11 cellular contexts compared by ENCODE assay signal in genomic region chr11:35304393-35304790, GRCh38.
DNase-seq lines count a peak whose midpoint lies in the region; ATAC-seq and TF ChIP-seq lines count a peak whose summit lies in the region.
"Had no signal": no experiment of that assay in that cellular context is flagged by ENCODE, and none has a peak within 500 bp of the region (broad histone marks: within the 10 kb centered on the region; RNA-seq: fewer than 3 reads in every experiment).

No MANE protein-coding gene starts in this region.

- H3K18ac ChIP-seq in IMR-90 (ENCODE audit: low read depth, low read length): peak overlapping the region; percentile 55
- peak overlapping the region in 1 of 2 experiments; percentile 11 for H3K18ac ChIP-seq in mesenchymal stem cell (ENCODE audit: low read depth in 1 of 2, low read length in 2 of 2)

- H3K79me2 ChIP-seq in neural progenitor cell (ENCODE audit: low read depth): no peaks in the 10 kb centered on the region

- H3K9ac ChIP-seq in IMR-90 (ENCODE audit: low read depth, low read length) (no peak overlapping the region), mesenchymal stem cell (ENCODE audit: low read length) (peak overlapping the region; percentile 91), neural progenitor cell (no peak overlapping the region)

- H3K4me1 ChIP-seq in IMR-90 (ENCODE audit: control insufficient read depth, insufficient read depth, low read length) (peaks cover 14% of the 10 kb centered on the region), mesenchymal stem cell (ENCODE audit: control insufficient read depth, insufficient read depth, low read depth, low read length) (no peaks in the 10 kb centered on the region), neural progenitor cell (no peaks in the 10 kb centered on the region)

- H2AFZ ChIP-seq in IMR-90 (replicated peaks; ENCODE audit: low read length, poor library complexity) (peak overlapping the region; percentile 37), mesenchymal stem cell (ENCODE audit: low read depth, low read length) (no peak overlapping the region), neural progenitor cell (replicated peaks) (no peak overlapping the region)

- H3K4me3 Mint-ChIP-seq in MCF 10A (ENCODE audit: unreplicated experiment) (peak overlapping the region; percentile 20), neural progenitor cell (no peak overlapping the region)
- H3K4me3 Mint-ChIP-seq: activated CD4-positive, alpha-beta T cell treated with anti-CD3 and anti-CD28 coated beads, Interleukin-2, amount 10 ng/mL, durations not matched to agents 7 days and 5 days had no signal

- H3K4me2 ChIP-seq in IMR-90 (ENCODE audit: low read depth, low read length) (peak overlapping the region; percentile 12; the same call in 1 of the 2 replicates), mesenchymal stem cell (ENCODE audit: low read length, poor library complexity, severe bottlenecking) (no peak overlapping the region), neural progenitor cell (no peak overlapping the region)

- H3F3A ChIP-seq in neural progenitor cell (ENCODE audit: low read depth): no peaks in the 10 kb centered on the region

- no peak for TF ChIP-seq POLR2A in IMR-90 (IDR thresholded peaks at IDR 0.05; ENCODE audit: low read depth, low read length)

- H3K36me3 Mint-ChIP-seq in MCF 10A (ENCODE audit: insufficient read depth, unreplicated experiment): peaks cover 10% of the 10 kb centered on the region
- H3K36me3 Mint-ChIP-seq in neural progenitor cell: no peaks in the 10 kb centered on the region
- H3K36me3 Mint-ChIP-seq: IgD-negative memory B cell had no signal

- H3K4ac ChIP-seq in IMR-90 (ENCODE audit: low read depth, low read length) (peak overlapping the region; percentile 67), mesenchymal stem cell (ENCODE audit: low read depth in 1 of 2, low read length in 2 of 2) (no peak overlapping the region)

- H3K27ac ChIP-seq in C4-2B: peak overlapping the region; percentile 88
- peak overlapping the region; percentile 68 for H3K27ac ChIP-seq in IMR-90 (ENCODE audit: insufficient read depth, low read length)
- H3K27ac ChIP-seq in mesenchymal stem cell (ENCODE audit: low read length, poor library complexity, severe bottlenecking): no peak overlapping the region
- no peak overlapping the region for H3K27ac ChIP-seq in neural progenitor cell

- H4K8ac ChIP-seq in IMR-90 (ENCODE audit: low read depth in 2 of 2, low read length in 2 of 2) (peak overlapping the region in 1 of 2 experiments; percentile 55; a peak in 3 of 4 replicates), mesenchymal stem cell (ENCODE audit: low read length) (no peak overlapping the region)

- BruUV-seq in IMR-90 (replicated peaks; lab: Mats Ljungman, UMichigan) (no TSS peak), MCF 10A (replicated peaks; lab: Mats Ljungman, UMichigan) (no TSS peak)

- no peaks in the 10 kb centered on the region for H3K9me1 ChIP-seq in IMR-90 (ENCODE audit: insufficient read depth, low read length)

- CTCF ChIA-PET in IMR-90 (lab: Yijun Ruan, JAX): interaction anchor here (0.5 to 1.8 kb wide), 4 partner anchors 14 to 264 kb away, joined by 3 to 7 read pairs (median 4); no protein-coding TSS in a partner anchor
- CTCF ChIA-PET in MCF 10A (lab: Yijun Ruan, JAX): interaction anchor here (0.5 to 1.8 kb wide), 8 partner anchors 43 to 276 kb away, joined by 3 to 5 read pairs (median 3); no protein-coding TSS in a partner anchor

- H2AK5ac ChIP-seq in IMR-90 (ENCODE audit: low read depth, low read length) (peak overlapping the region; percentile 41; the same call in 1 of the 2 replicates), mesenchymal stem cell (ENCODE audit: low read length, severe bottlenecking) (no peak overlapping the region)

- peak overlapping the region; percentile 51 for H4K5ac ChIP-seq in IMR-90 (ENCODE audit: low read depth, low read length)

- H4K20me1 ChIP-seq in IMR-90 (ENCODE audit: insufficient read depth, low read length): no peaks in the 10 kb centered on the region
- H4K20me1 ChIP-seq in neural progenitor cell (ENCODE audit: low read depth): no peaks in the 10 kb centered on the region

- H3K36me3 ChIP-seq in IMR-90 (ENCODE audit: control insufficient read depth, insufficient read depth, low read length) (no peaks in the 10 kb centered on the region), mesenchymal stem cell (ENCODE audit: control insufficient read depth in 1 of 2, insufficient read depth in 2 of 2, low read depth in 1 of 2, low read length in 2 of 2) (peaks cover 0 to 50% of the 10 kb centered on the region in 2 experiments), neural progenitor cell (no peaks in the 10 kb centered on the region)

- in situ Hi-C loops in IMR-90 (cut with MboI; ENCODE audit: low sequenced_read_pairs): no loop called here

- H3K9me3 Mint-ChIP-seq in MCF 10A (ENCODE audit: unreplicated experiment) (no peaks in the 10 kb centered on the region), neural progenitor cell (no peaks in the 10 kb centered on the region)
- H3K9me3 Mint-ChIP-seq: IgD-negative memory B cell had no signal

- dilution Hi-C loops in IMR-90 (cut with HindIII; ENCODE audit: low sequenced_read_pairs, unreplicated experiment): no loop called here

- H3K14ac ChIP-seq in IMR-90 (replicated peaks; ENCODE audit: low read depth, low read length) (peak overlapping the region; percentile 60), mesenchymal stem cell (ENCODE audit: low read length in 2 of 2) (no peak overlapping the region)

- H2BK15ac ChIP-seq in IMR-90 (ENCODE audit: low read depth, low read length) (peak overlapping the region; percentile 5), mesenchymal stem cell (ENCODE audit: low read depth, poor library complexity, severe bottlenecking) (no peak overlapping the region)

- H3K4me3 ChIP-seq in IMR-90 (ENCODE audit: insufficient read depth, low read depth, low read length): no peak overlapping the region
- no peak overlapping the region for H3K4me3 ChIP-seq in mesenchymal stem cell (ENCODE audit: insufficient read depth in 1 of 2, low read depth in 1 of 2, low read length in 2 of 2)
- H3K4me3 ChIP-seq in neural progenitor cell: no peak overlapping the region

- ATAC-seq in IMR-90 (ENCODE audit: low read depth) (peak; percentile 43), HG02610 (IDR thresholded peaks at IDR 0.05; ENCODE audit: unreplicated experiment) (no peak), HG03342 (IDR thresholded peaks at IDR 0.05; ENCODE audit: unreplicated experiment) (no peak), GM19463 (IDR thresholded peaks at IDR 0.05; ENCODE audit: unreplicated experiment) (no peak)

- DNase-seq in IMR-90: peak; percentile 88
- peak; percentile 63 for DNase-seq in MCF 10A (ENCODE audit: unreplicated experiment)
- DNase-seq in mesenchymal stem cell: peak; percentile 83
- DNase-seq in neural progenitor cell (ENCODE audit: low spot score): no peak
- DNase-seq: activated CD4-positive, alpha-beta T cell treated with anti-CD3 and anti-CD28 coated beads, Interleukin-2, amount 10 ng/mL, durations not matched to agents 7 days and 5 days; islet precursor cell had no signal

- H3K4me1 Mint-ChIP-seq in MCF 10A (ENCODE audit: insufficient read depth, unreplicated experiment) (peaks cover 38% of the 10 kb centered on the region), neural progenitor cell (peaks cover 5% of the 10 kb centered on the region)

- POLR2A ChIA-PET in IMR-90 (lab: Charles Lee; ENCODE audit: unreplicated experiment) (no interaction called here), MCF 10A (lab: Yijun Ruan, JAX) (interaction anchor here (0.6 to 3.0 kb wide), 15 partner anchors 9 to 218 kb away, joined by 3 to 17 read pairs (median 4); no protein-coding TSS in a partner anchor)

- H3K56ac ChIP-seq in IMR-90 (ENCODE audit: extremely low read depth, insufficient read depth, low read length): no peak overlapping the region

- no peaks in the 10 kb centered on the region for H3K27me3 ChIP-seq in IMR-90 (ENCODE audit: control insufficient read depth, insufficient read depth, low read length)
- H3K27me3 ChIP-seq in mesenchymal stem cell (ENCODE audit: control insufficient read depth in 1 of 2, insufficient read depth in 1 of 2, low read length in 2 of 2): peaks cover 0 to 6% of the 10 kb centered on the region in 2 experiments
- H3K27me3 ChIP-seq in neural progenitor cell: no peaks in the 10 kb centered on the region

- TF ChIP-seq CTCF in C4-2B (conservative IDR thresholded peaks at IDR 0.05) (no peak), IMR-90 (conservative IDR thresholded peaks at IDR 0.05; ENCODE audit: low read depth, low read length) (no peak), MCF 10A (IDR thresholded peaks at IDR 0.05; ENCODE audit: unreplicated experiment) (no peak), neural progenitor cell (IDR thresholded peaks at IDR 0.05) (no peak)

- no peaks in the 10 kb centered on the region for H3K9me3 ChIP-seq in IMR-90 (ENCODE audit: control insufficient read depth, insufficient read depth, low read length)
- no peaks in the 10 kb centered on the region for H3K9me3 ChIP-seq in mesenchymal stem cell (ENCODE audit: control insufficient read depth, low read length)
- no peaks in the 10 kb centered on the region for H3K9me3 ChIP-seq in neural progenitor cell (ENCODE audit: low read depth)

- H3K27me3 Mint-ChIP-seq in MCF 10A (ENCODE audit: insufficient read depth, unreplicated experiment): no peaks in the 10 kb centered on the region
- H3K27me3 Mint-ChIP-seq in neural progenitor cell (ENCODE audit: insufficient read depth, low read depth): no peaks in the 10 kb centered on the region
- H3K27me3 Mint-ChIP-seq: IgD-negative memory B cell had no signal

- TF ChIP-seq RAD21 in IMR-90 (IDR thresholded peaks at IDR 0.05; ENCODE audit: low read length): peak; percentile 23; the same call in 1 of the 2 replicates

- H3K23ac ChIP-seq in IMR-90 (ENCODE audit: low read depth, low read length) (no peak overlapping the region; the same call in 1 of the 2 replicates), mesenchymal stem cell (ENCODE audit: low read length in 2 of 2) (no peak overlapping the region)

- peak overlapping the region; percentile 97 for H3K27ac Mint-ChIP-seq in MCF 10A (ENCODE audit: low read depth, unreplicated experiment)
- H3K27ac Mint-ChIP-seq in neural progenitor cell: no peak overlapping the region
- H3K27ac Mint-ChIP-seq: activated CD4-positive, alpha-beta T cell treated with anti-CD3 and anti-CD28 coated beads, Interleukin-2, amount 10 ng/mL, durations not matched to agents 7 days and 5 days had no signal

- H2BK20ac ChIP-seq in IMR-90 (ENCODE audit: low read depth, low read length): peak overlapping the region; percentile 63

- H2BK5ac ChIP-seq in IMR-90 (ENCODE audit: low read depth, low read length, poor library complexity, severe bottlenecking) (peak overlapping the region; percentile 86), mesenchymal stem cell (ENCODE audit: low read depth, low read length, poor library complexity, severe bottlenecking) (no peak overlapping the region)

- peak overlapping the region in 1 of 2 experiments; percentile 67 for H2BK12ac ChIP-seq in mesenchymal stem cell (ENCODE audit: low read length in 2 of 2)

- H3K79me1 ChIP-seq in IMR-90 (ENCODE audit: low read depth in 1 of 2, low read length in 2 of 2) (peaks cover 0 to 11% of the 10 kb centered on the region in 2 experiments; a peak in 2 of 4 replicates), mesenchymal stem cell (replicated peaks; ENCODE audit: low read length, poor library complexity, severe bottlenecking) (no peaks in the 10 kb centered on the region)

- intact Hi-C loops in IMR-90 (cut with micrococcal nuclease) (loop anchor here (10.0 kb wide), 3 partner anchors 150 to 380 kb away; no protein-coding TSS in a partner anchor), MCF 10A (cut with micrococcal nuclease) (loop anchor here (5.0 kb wide), 1 partner anchor 162 kb away; no protein-coding TSS in a partner anchor)

- no CpG with 5 or more reads among the region's 2 CpGs for WGBS in IMR-90 (ENCODE audit: extremely low coverage in 2 of 2, insufficient read length in 1 of 2), 2 experiments
- 90% methylated on average over 2 of the region's 2 CpGs for WGBS in mesenchymal stem cell

- peak overlapping the region; percentile 74 for H4K91ac ChIP-seq in IMR-90 (ENCODE audit: insufficient read depth, low read depth, low read length)
- H4K91ac ChIP-seq in mesenchymal stem cell (ENCODE audit: low read length): no peak overlapping the region

- peak overlapping the region; percentile 77 for H2BK120ac ChIP-seq in IMR-90 (ENCODE audit: low read depth, low read length)
- no peak overlapping the region for H2BK120ac ChIP-seq in mesenchymal stem cell (ENCODE audit: low read depth, low read length)

- peak overlapping the region; percentile 29 for H2AK9ac ChIP-seq in IMR-90 (replicated peaks; ENCODE audit: low read depth, low read length, poor library complexity)

Comparison
In these comparisons a context has a peak if more than half of its experiments do, and no peak if none do; other contexts are left out.
1. H3K27ac ChIP-seq: peak in C4-2B (single experiment) and IMR-90 (single experiment); none in mesenchymal stem cell (single experiment) and neural progenitor cell (single experiment).